9 cellular contexts compared by ENCODE assay signal in genomic region chr17:58515286-58515685, GRCh38. TPM values are rescaled to one million over a fixed set of nuclear protein-coding genes. Genes with fewer than 3 reads are reported as not detected.
A peak's percentile ranks its signal among the peaks of the same experiment; 100 is the strongest.
DNase-seq lines count a peak whose midpoint lies in the region; ATAC-seq, FAIRE-seq and TF ChIP-seq lines count a peak whose summit lies in the region.
"Had no signal": no experiment of that assay in that cellular context is flagged by ENCODE, and none has a peak within 500 bp of the region (broad histone marks: within the 10 kb centered on the region; RNA-seq: fewer than 3 reads in every experiment).

No MANE protein-coding gene starts in this region.

- no peaks in the 10 kb centered on the region for H3K27me3 ChIP-seq in HUES48 (ENCODE audit: control insufficient read depth, insufficient read depth, low read length)
- H3K27me3 ChIP-seq in iPS-20b (ENCODE audit: insufficient read depth, low read length): no peaks in the 10 kb centered on the region
- H3K27me3 ChIP-seq: brain microvascular endothelial cell had no signal

- peaks cover 23% of the 10 kb centered on the region for H3K36me3 Mint-ChIP-seq in activated T-helper 1 cell treated with anti-CD3 and anti-CD28 coated beads, Interleukin-12 subunit alpha, Interleukin-12 subunit beta, Interleukin-2, Interleukin-4 antibody, amounts not matched to agents 30 ng/mL and 10 ng/mL and 1 ng/mL, durations not matched to agents 14 hours and 24 hours and 36 hours (ENCODE audit: low read depth)
- H3K36me3 Mint-ChIP-seq in stimulated activated effector memory CD8-positive, alpha-beta T cell treated with anti-CD3 and anti-CD28 coated beads, Interleukin-12 subunit alpha, Interleukin-12 subunit beta, amount 100 ng/mL, for 72 hours: peaks cover 48% of the 10 kb centered on the region

- peak overlapping the region; percentile 57 for H3K27ac ChIP-seq in HUES48 (ENCODE audit: low read depth, low read length)
- H3K27ac ChIP-seq in iPS-20b (ENCODE audit: low read length): peak overlapping the region; percentile 75
- H3K27ac ChIP-seq: brain microvascular endothelial cell had no signal

- H3K4me3 ChIP-seq in HUES48 (ENCODE audit: low read depth, low read length): peak overlapping the region; percentile 91
- H3K4me3 ChIP-seq in iPS-20b (ENCODE audit: low read length): peak overlapping the region; percentile 84

- H3K36me3 ChIP-seq in HUES48 (ENCODE audit: control insufficient read depth, insufficient read depth, low read length) (peaks cover 24% of the 10 kb centered on the region), iPS-20b (ENCODE audit: insufficient read depth, low read depth, low read length) (peaks cover 28% of the 10 kb centered on the region)

- TF ChIP-seq CTCF in D721Med (IDR thresholded peaks at IDR 0.05; ENCODE audit: insufficient read depth, missing control alignments): no peak

- FAIRE-seq in D721Med (lab: Jason Lieb, UNC): no peak

- no peaks in the 10 kb centered on the region for H3K9me3 ChIP-seq in HUES48 (ENCODE audit: control insufficient read depth, insufficient read depth, low read length)
- H3K9me3 ChIP-seq in iPS-20b (ENCODE audit: insufficient read depth, low read depth, low read length): no peaks in the 10 kb centered on the region

- ATAC-seq in stimulated activated effector memory CD8-positive, alpha-beta T cell treated with anti-CD3 and anti-CD28 coated beads, Interleukin-12 subunit alpha, Interleukin-12 subunit beta, amount 100 ng/mL, for 72 hours: no peak
- no peak for ATAC-seq in GM18868 (IDR thresholded peaks at IDR 0.05; ENCODE audit: unreplicated experiment)

- H3K4me1 Mint-ChIP-seq in activated T-helper 1 cell treated with anti-CD3 and anti-CD28 coated beads, Interleukin-12 subunit alpha, Interleukin-12 subunit beta, Interleukin-2, Interleukin-4 antibody, amounts not matched to agents 30 ng/mL and 10 ng/mL and 1 ng/mL, durations not matched to agents 14 hours and 24 hours and 36 hours (ENCODE audit: low read depth): peaks cover 40% of the 10 kb centered on the region
- H3K4me1 Mint-ChIP-seq in stimulated activated effector memory CD8-positive, alpha-beta T cell treated with anti-CD3 and anti-CD28 coated beads, Interleukin-12 subunit alpha, Interleukin-12 subunit beta, amount 100 ng/mL, for 72 hours: peaks cover 56% of the 10 kb centered on the region

- H3K27ac Mint-ChIP-seq in activated T-helper 1 cell treated with anti-CD3 and anti-CD28 coated beads, Interleukin-12 subunit alpha, Interleukin-12 subunit beta, Interleukin-2, Interleukin-4 antibody, amounts not matched to agents 30 ng/mL and 10 ng/mL and 1 ng/mL, durations not matched to agents 14 hours and 24 hours and 36 hours: peak overlapping the region; percentile 62
- peak overlapping the region; percentile 91 for H3K27ac Mint-ChIP-seq in stimulated activated effector memory CD8-positive, alpha-beta T cell treated with anti-CD3 and anti-CD28 coated beads, Interleukin-12 subunit alpha, Interleukin-12 subunit beta, amount 100 ng/mL, for 72 hours

- DNase-seq in activated T-helper 1 cell treated with anti-CD3 and anti-CD28 coated beads, Interleukin-12 subunit alpha, Interleukin-12 subunit beta, Interleukin-2, Interleukin-4 antibody, amounts not matched to agents 30 ng/mL and 10 ng/mL and 1 ng/mL, durations not matched to agents 14 hours and 24 hours and 36 hours (ENCODE audit: low spot score): no peak
- no peak for DNase-seq in stimulated activated effector memory CD8-positive, alpha-beta T cell treated with anti-CD3 and anti-CD28 coated beads, Interleukin-12 subunit alpha, Interleukin-12 subunit beta, amount 100 ng/mL, for 72 hours (ENCODE audit: low spot score in 2 of 2)
- DNase-seq in D721Med (ENCODE audit: insufficient read length, low spot score): no peak
- no peak for DNase-seq in NCI-H2081 (lab: John Stamatoyannopoulos, UW)
- no peak for DNase-seq in inferior parietal cortex (ENCODE audit: extremely low spot score)
- DNase-seq: brain microvascular endothelial cell had no signal

- peak overlapping the region; percentile 86 for H3K4me3 Mint-ChIP-seq in activated T-helper 1 cell treated with anti-CD3 and anti-CD28 coated beads, Interleukin-12 subunit alpha, Interleukin-12 subunit beta, Interleukin-2, Interleukin-4 antibody, amounts not matched to agents 30 ng/mL and 10 ng/mL and 1 ng/mL, durations not matched to agents 14 hours and 24 hours and 36 hours
- peak overlapping the region; percentile 87 for H3K4me3 Mint-ChIP-seq in stimulated activated effector memory CD8-positive, alpha-beta T cell treated with anti-CD3 and anti-CD28 coated beads, Interleukin-12 subunit alpha, Interleukin-12 subunit beta, amount 100 ng/mL, for 72 hours

- H3K27me3 Mint-ChIP-seq in activated T-helper 1 cell treated with anti-CD3 and anti-CD28 coated beads, Interleukin-12 subunit alpha, Interleukin-12 subunit beta, Interleukin-2, Interleukin-4 antibody, amounts not matched to agents 30 ng/mL and 10 ng/mL and 1 ng/mL, durations not matched to agents 14 hours and 24 hours and 36 hours (ENCODE audit: insufficient read depth): no peaks in the 10 kb centered on the region

- H3K9ac ChIP-seq in HUES48 (ENCODE audit: low read depth, low read length) (no peak overlapping the region), iPS-20b (ENCODE audit: low read depth, low read length) (peak overlapping the region; percentile 80; the same call in 1 of the 2 replicates)

- no peaks in the 10 kb centered on the region for H3K9me3 Mint-ChIP-seq in activated T-helper 1 cell treated with anti-CD3 and anti-CD28 coated beads, Interleukin-12 subunit alpha, Interleukin-12 subunit beta, Interleukin-2, Interleukin-4 antibody, amounts not matched to agents 30 ng/mL and 10 ng/mL and 1 ng/mL, durations not matched to agents 14 hours and 24 hours and 36 hours
- H3K9me3 Mint-ChIP-seq in stimulated activated effector memory CD8-positive, alpha-beta T cell treated with anti-CD3 and anti-CD28 coated beads, Interleukin-12 subunit alpha, Interleukin-12 subunit beta, amount 100 ng/mL, for 72 hours: no peaks in the 10 kb centered on the region

- intact Hi-C loops in activated T-helper 1 cell treated with anti-CD3 and anti-CD28 coated beads, Interleukin-12 subunit alpha, Interleukin-12 subunit beta, Interleukin-2, Interleukin-4 antibody, amounts not matched to agents 30 ng/mL and 10 ng/mL and 1 ng/mL, durations not matched to agents 14 hours and 24 hours and 36 hours (cut with micrococcal nuclease): loop anchor here (10.0 kb wide), 2 partner anchors 1430 to 1880 kb away; partner anchors contain the start of genes AKAP1 and USP32

- H3K4me1 ChIP-seq in HUES48 (ENCODE audit: control insufficient read depth, insufficient read depth, low read length) (peaks cover 21% of the 10 kb centered on the region), iPS-20b (ENCODE audit: insufficient read depth, low read length) (peaks cover 10% of the 10 kb centered on the region; the same call in 1 of the 2 replicates)

RNA-seq across cellular contexts. Expression of gene MTMR4, which starts 0.8 kb away (rescaled TPM):
- 77.4 and 83.3 TPM in 2 replicates for total RNA-seq in activated T-helper 1 cell treated with anti-CD3 and anti-CD28 coated beads, Interleukin-12 subunit alpha, Interleukin-12 subunit beta, Interleukin-2, Interleukin-4 antibody, amounts not matched to agents 30 ng/mL and 10 ng/mL and 1 ng/mL, durations not matched to agents 14 hours and 24 hours and 36 hours

RNA-seq across cellular contexts. Expression of gene HSF5, which starts 27.1 kb away (rescaled TPM):
- total RNA-seq in activated T-helper 1 cell treated with anti-CD3 and anti-CD28 coated beads, Interleukin-12 subunit alpha, Interleukin-12 subunit beta, Interleukin-2, Interleukin-4 antibody, amounts not matched to agents 30 ng/mL and 10 ng/mL and 1 ng/mL, durations not matched to agents 14 hours and 24 hours and 36 hours: 1.1 and 1.2 TPM in 2 replicates
